24 cellular contexts compared by ENCODE assay signal in the genomic region with DNA sequence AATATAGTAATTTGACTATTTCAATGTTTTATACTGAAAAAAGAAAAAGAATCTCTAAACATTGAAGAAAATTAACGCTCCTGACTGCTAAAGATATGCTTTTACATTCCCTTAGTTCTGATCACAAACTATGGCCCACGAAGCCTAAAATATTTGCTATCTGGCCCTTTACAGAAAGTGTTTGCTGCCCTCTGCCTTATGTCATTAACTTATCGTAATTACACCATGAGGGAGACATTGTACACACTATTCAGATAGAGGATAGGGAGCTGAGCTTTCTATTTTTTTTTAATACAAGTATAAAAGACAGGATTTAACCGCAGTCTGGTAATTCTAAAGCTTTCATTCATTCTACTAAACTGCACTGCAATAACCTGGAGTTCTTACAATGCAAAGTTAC.
"Had no signal": no experiment of that assay in that cellular context is flagged by ENCODE, and none has a peak within 500 bp of the region (broad histone marks: within the 10 kb centered on the region; RNA-seq: fewer than 3 reads in every experiment).

No MANE protein-coding gene starts in this region.

- H3K4me1 ChIP-seq: Peyer's patch had no signal

- H3K27ac ChIP-seq: brain microvascular endothelial cell, Peyer's patch had no signal

- H3K9me3 ChIP-seq: Peyer's patch had no signal

- H3K4me3 ChIP-seq: Peyer's patch had no signal

- H3K36me3 ChIP-seq: brain microvascular endothelial cell, Peyer's patch had no signal

- FAIRE-seq: TTC549 had no signal

- H3K27me3 ChIP-seq: brain microvascular endothelial cell, Peyer's patch had no signal

- DNase-seq: activated CD4-positive, alpha-beta memory T cell treated with anti-CD3 and anti-CD28 coated beads, Interleukin-2, amount 10 ng/mL, durations not matched to agents 7 days and 5 days; activated CD4-positive, alpha-beta T cell treated with anti-CD3 and anti-CD28 coated beads, Interleukin-2, amount 10 ng/mL, durations not matched to agents 7 days and 5 days; activated CD4-positive, CD25-positive, alpha-beta regulatory T cell; activated gamma-delta T cell; activated naive CD4-positive, alpha-beta T cell treated with anti-CD3 and anti-CD28 coated beads for 36 hours; activated naive CD8-positive, alpha-beta T cell treated with anti-CD3 and anti-CD28 coated beads for 36 hours; activated T-cell treated with anti-CD3 and anti-CD28 coated beads for 4 hours; activated T-cell treated with anti-CD3 and anti-CD28 coated beads, Interleukin-2, amount 50 U/mL, for 48 hours; brain microvascular endothelial cell; cerebellar nuclear complex; Karpas-422; NCI-H1092; NCI-H1417; NCI-H1694; NCI-H2081; NCI-H510A treated with DMSO at 0.1 percent for 48 hours; NCI-H69; NK-92 treated with Interleukin-12 subunit alpha and Interleukin-12 subunit beta, amount 100 ng/mL, for 24 hours; Peyer's patch; SHP77 treated with DMSO at 0.1 percent for 48 hours; T-helper 17 cell; T1000 had no signal

- ATAC-seq: activated T-helper 17 cell treated with anti-CD3 and anti-CD28 coated beads, Interleukin-2, amount 50 U/mL, for 72 hours; T-helper 17 cell had no signal
